In the genomic region with DNA sequence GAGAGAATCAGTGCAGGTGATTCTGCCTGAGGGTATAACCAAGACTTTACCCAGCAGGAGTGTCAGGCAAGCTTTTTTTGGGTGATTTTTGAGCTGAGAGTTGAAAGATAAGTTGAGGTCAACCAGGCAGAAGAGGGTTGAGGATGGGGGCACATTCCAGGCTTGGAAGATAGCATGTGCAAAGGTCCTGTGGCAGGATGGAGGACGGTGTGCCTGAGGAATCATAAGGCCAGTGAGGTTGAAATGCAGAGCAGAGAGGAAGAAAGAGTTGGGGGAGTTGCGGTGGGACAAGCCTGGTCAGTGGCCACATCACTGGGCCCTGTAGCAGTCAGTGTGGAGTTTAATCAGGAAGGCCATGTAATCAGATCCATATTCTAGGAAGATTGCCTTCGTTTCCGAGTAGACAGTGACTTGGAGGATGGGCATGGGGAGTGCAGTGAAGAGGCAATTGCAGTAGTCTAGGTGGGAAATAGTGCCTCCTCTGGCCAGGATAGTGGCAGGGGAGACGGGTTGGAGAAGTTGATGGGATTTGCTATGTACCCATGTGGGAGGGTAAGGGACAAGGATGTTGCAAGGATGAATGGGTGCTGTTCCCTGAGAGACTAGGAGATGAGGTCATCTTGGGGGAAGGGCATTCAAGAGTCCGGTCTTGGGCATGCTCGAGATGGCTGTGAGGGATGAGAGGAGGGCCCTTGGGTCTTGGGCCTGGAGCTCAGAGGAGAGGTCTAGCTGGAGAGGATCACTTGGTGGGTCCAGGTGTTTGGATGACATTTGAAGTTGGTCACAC, we compare ENCODE assay signal across 19 cellular contexts. TPM values are rescaled to one million over a fixed set of nuclear protein-coding genes. Genes with fewer than 3 reads are reported as not detected.
DNase-seq lines count a peak whose midpoint lies in the region; ATAC-seq, FAIRE-seq and TF ChIP-seq lines count a peak whose summit lies in the region.
"Had no signal": no experiment of that assay in that cellular context is flagged by ENCODE, and none has a peak within 500 bp of the region (broad histone marks: within the 10 kb centered on the region; RNA-seq: fewer than 3 reads in every experiment).

No MANE protein-coding gene starts in this region.

- no peaks in the 10 kb centered on the region for H3K9me3 ChIP-seq in SK-N-SH

- TF ChIP-seq CTCF in SK-N-SH (IDR thresholded peaks at IDR 0.05) (peak; percentile 18), fibroblast of pulmonary artery (IDR thresholded peaks at IDR 0.05; ENCODE audit: low read length, missing control alignments) (peak; percentile 6)

- no peak overlapping the region for H3K4me2 ChIP-seq in SK-N-SH
- H3K4me2 ChIP-seq: KMS-11, PC-9 had no signal

- ATAC-seq in SK-N-SH treated with all-trans-retinoic acid at 6 μM for 48 hours (no peak), Right ventricle myocardium inferior (no peak), HG03039 (IDR thresholded peaks at IDR 0.05; ENCODE audit: unreplicated experiment) (no peak)
- ATAC-seq: left cardiac atrium had no signal

- H3K27me3 ChIP-seq in SK-N-SH (ENCODE audit: insufficient read depth), result no peaks in the 10 kb centered on the region

- no peak for FAIRE-seq in urothelium cell line (lab: Jason Lieb, UNC)
- FAIRE-seq: A204.1, endothelial cell of umbilical vein had no signal

- H3K27ac ChIP-seq in SK-N-SH (ENCODE audit: low read depth in 2 of 2, low read length in 1 of 2), result no peak overlapping the region
- H3K27ac ChIP-seq: KMS-11, PC-9 had no signal

- peaks cover 14 to 35% of the 10 kb centered on the region in 2 experiments for H3K36me3 ChIP-seq in SK-N-SH (replicated peaks in 1 of 2; ENCODE audit: control insufficient read depth in 1 of 2, insufficient read depth in 2 of 2, low read length in 1 of 2)

- intact Hi-C loops in Right ventricle myocardium inferior (cut with DNase I), result loop anchor here (10.0 kb wide), 1 partner anchor 308 kb away; no protein-coding TSS in a partner anchor

- no peak for TF ChIP-seq RAD21 in SK-N-SH (IDR thresholded peaks at IDR 0.05; ENCODE audit: low read length)

- no peaks in the 10 kb centered on the region for H4K20me1 ChIP-seq in SK-N-SH (ENCODE audit: insufficient read depth)

- no peaks in the 10 kb centered on the region for H3K9me2 ChIP-seq in SK-N-SH

- H3F3A ChIP-seq in SK-N-SH (replicated peaks; ENCODE audit: insufficient read depth), result peaks cover 9% of the 10 kb centered on the region

- no peak overlapping the region for H2AFZ ChIP-seq in SK-N-SH (ENCODE audit: low read depth)
- H2AFZ ChIP-seq: PC-9 had no signal

- H3K79me2 ChIP-seq in SK-N-SH (ENCODE audit: insufficient read depth), result peaks cover 18% of the 10 kb centered on the region

- POLR2A ChIA-PET in SK-N-SH (lab: Yijun Ruan, JAX), result no interaction called here

- no peak overlapping the region for H3K9ac ChIP-seq in SK-N-SH
- H3K9ac ChIP-seq: KMS-11 had no signal

- peaks cover 11 to 40% of the 10 kb centered on the region in 2 experiments; a peak in 2 of 4 replicates for H3K4me1 ChIP-seq in SK-N-SH (ENCODE audit: control insufficient read depth in 1 of 2, insufficient read depth in 2 of 2, low read depth in 1 of 2, low read length in 1 of 2)

- no peak for DNase-seq in SK-N-SH
- peak; percentile 22 for DNase-seq in RPMI7951 (ENCODE audit: low read depth)
- peak; percentile 56 for DNase-seq in fibroblast of pulmonary artery (ENCODE audit: low read depth)
- DNase-seq in urothelium cell line (ENCODE audit: low spot score), result peak; percentile 62
- no peak for DNase-seq in AG20443 (ENCODE audit: low spot score)
- DNase-seq in Right ventricle myocardium inferior (ENCODE audit: missing footprints), result no peak
- DNase-seq: activated CD4-positive, CD25-positive, alpha-beta regulatory T cell treated with anti-CD3 and anti-CD28 coated beads, Interleukin-2, amount 50 U/mL, for 72 hours; activated CD8-positive, alpha-beta memory T cell treated with anti-CD3 and anti-CD28 coated beads, Interleukin-2, amount 50 U/mL, for 48 hours; head of caudate nucleus; left cardiac atrium; NCI-H1694 treated with DMSO at 0.1 percent for 48 hours; NCI-H510A; PC-9; T-helper 1 cell had no signal

- WGBS in SK-N-SH (ENCODE audit: low lambda C conversion rate), result 92% methylated on average over 7 of the region's 7 CpGs

- no peak for TF ChIP-seq EP300 in SK-N-SH (IDR thresholded peaks at IDR 0.05; ENCODE audit: borderline replicate concordance in 1 of 2, low read depth in 1 of 2, low read length in 1 of 2)

- CTCF ChIA-PET in SK-N-SH (lab: Yijun Ruan, JAX), result interaction anchor here (1.0 to 4.4 kb wide), 5 partner anchors 10 to 329 kb away, joined by 3 to 24 read pairs (median 8); partner anchors contain the start of genes KCTD19 and LRRC36

- H3K4me3 ChIP-seq in SK-N-SH (ENCODE audit: low read depth in 2 of 2, low read length in 1 of 2) (no peak overlapping the region), fibroblast of pulmonary artery (replicated peaks; ENCODE audit: low read depth, low read length) (no peak overlapping the region)
- H3K4me3 ChIP-seq: PC-9 had no signal

TF ChIP-seq in SK-N-SH, 30 proteins besides CTCF, POLR2A, EP300 and RAD21:
- TF ChIP-seq, protein P1, sequence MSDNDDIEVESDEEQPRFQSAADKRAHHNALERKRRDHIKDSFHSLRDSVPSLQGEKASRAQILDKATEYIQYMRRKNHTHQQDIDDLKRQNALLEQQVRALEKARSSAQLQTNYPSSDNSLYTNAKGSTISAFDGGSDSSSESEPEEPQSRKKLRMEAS (IDR thresholded peaks at IDR 0.05; ENCODE audit: low read depth), result no peak
- TF ChIP-seq USF2 (IDR thresholded peaks at IDR 0.05; ENCODE audit: borderline replicate concordance, low read depth, low read length), result no peak
- TF ChIP-seq TAF1 (IDR thresholded peaks at IDR 0.05; ENCODE audit: borderline replicate concordance, low read depth, low read length), result no peak
- TF ChIP-seq MXI1 (IDR thresholded peaks at IDR 0.05; ENCODE audit: low read depth, low read length), result no peak
- TF ChIP-seq SMC3 (IDR thresholded peaks at IDR 0.05; ENCODE audit: low read depth, low read length), result no peak
- TF ChIP-seq TCF12 (IDR thresholded peaks at IDR 0.05), result no peak

TF ChIP-seq in SK-N-SH treated with all-trans-retinoic acid at 6 μM for 48 hours, 23 proteins besides CTCF, POLR2A, EP300 and RAD21:
- TF ChIP-seq ARNTL (CRISPR knock-in tag; IDR thresholded peaks at IDR 0.05; ENCODE audit: borderline replicate concordance, low read depth) (no peak), SNAI2 (CRISPR knock-in tag; IDR thresholded peaks at IDR 0.05) (no peak), GLIS3 (CRISPR knock-in tag; IDR thresholded peaks at IDR 0.05) (no peak), RARB (CRISPR knock-in tag; IDR thresholded peaks at IDR 0.05) (no peak), ZC3H10 (CRISPR knock-in tag; IDR thresholded peaks at IDR 0.05) (no peak), ZNF70 (CRISPR knock-in tag; IDR thresholded peaks at IDR 0.05) (no peak), ZNF8 (CRISPR knock-in tag; IDR thresholded peaks at IDR 0.05) (no peak)
- TF ChIP-seq, protein P2, sequence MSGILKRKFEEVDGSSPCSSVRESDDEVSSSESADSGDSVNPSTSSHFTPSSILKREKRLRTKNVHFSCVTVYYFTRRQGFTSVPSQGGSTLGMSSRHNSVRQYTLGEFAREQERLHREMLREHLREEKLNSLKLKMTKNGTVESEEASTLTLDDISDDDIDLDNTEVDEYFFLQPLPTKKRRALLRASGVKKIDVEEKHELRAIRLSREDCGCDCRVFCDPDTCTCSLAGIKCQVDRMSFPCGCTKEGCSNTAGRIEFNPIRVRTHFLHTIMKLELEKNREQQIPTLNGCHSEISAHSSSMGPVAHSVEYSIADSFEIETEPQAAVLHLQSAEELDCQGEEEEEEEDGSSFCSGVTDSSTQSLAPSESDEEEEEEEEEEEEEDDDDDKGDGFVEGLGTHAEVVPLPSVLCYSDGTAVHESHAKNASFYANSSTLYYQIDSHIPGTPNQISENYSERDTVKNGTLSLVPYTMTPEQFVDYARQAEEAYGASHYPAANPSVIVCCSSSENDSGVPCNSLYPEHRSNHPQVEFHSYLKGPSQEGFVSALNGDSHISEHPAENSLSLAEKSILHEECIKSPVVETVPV (CRISPR knock-in tag; IDR thresholded peaks at IDR 0.05), result no peak

RNA-seq across cellular contexts. Expression of gene PLEKHG4, which starts 3.9 kb away (rescaled TPM):
- polyA plus RNA-seq in SK-N-SH (2012; rRNA removed), result 65.5 and 87.0 TPM in 2 replicates
- 13.2 and 22.7 TPM in 2 replicates for polyA plus RNA-seq in SK-N-SH (2012; cell fraction: cytosol; rRNA removed)
- 417 and 427 TPM in 2 replicates for polyA plus RNA-seq in SK-N-SH (2012; cell fraction: nucleus; rRNA removed)
- total RNA-seq in RPMI7951 (2014; rRNA removed; shearing (Covaris generic)), result 2.9 and 4.9 TPM in 2 replicates
- 1.1 TPM for total RNA-seq in Right ventricle myocardium inferior

RNA-seq across cellular contexts. Expression of gene SLC9A5, which starts 34.5 kb away (rescaled TPM):
- 4.1 and 5.8 TPM in 2 replicates for polyA plus RNA-seq in SK-N-SH (2012; rRNA removed)
- 1.5 and 1.6 TPM in 2 replicates for polyA plus RNA-seq in SK-N-SH (2012; cell fraction: cytosol; rRNA removed)
- polyA plus RNA-seq in SK-N-SH (2012; cell fraction: nucleus; rRNA removed), result 29.9 and 31.6 TPM in 2 replicates
- 0.98 and 1.1 TPM in 2 replicates for total RNA-seq in RPMI7951 (2014; rRNA removed; shearing (Covaris generic))
- 0.84 TPM for total RNA-seq in Right ventricle myocardium inferior

RNA-seq across cellular contexts. Expression of gene FHOD1, which starts 36.0 kb away (rescaled TPM):
- polyA plus RNA-seq in SK-N-SH (2012; rRNA removed), result 53.2 and 70.9 TPM in 2 replicates
- 17.6 and 25.5 TPM in 2 replicates for polyA plus RNA-seq in SK-N-SH (2012; cell fraction: cytosol; rRNA removed)
- polyA plus RNA-seq in SK-N-SH (2012; cell fraction: nucleus; rRNA removed), result 343 and 475 TPM in 2 replicates
- total RNA-seq in RPMI7951 (2014; rRNA removed; shearing (Covaris generic)), result 33.6 and 37.2 TPM in 2 replicates
- 15.3 TPM for total RNA-seq in Right ventricle myocardium inferior

RNA-seq across cellular contexts. Expression of gene KCTD19, which starts 43.3 kb away (rescaled TPM):
- polyA plus RNA-seq in SK-N-SH (2012; rRNA removed), result 1.8 and 1.9 TPM in 2 replicates
- polyA plus RNA-seq in SK-N-SH (2012; cell fraction: cytosol; rRNA removed), result 0.41 and 0.49 TPM in 2 replicates
- polyA plus RNA-seq in SK-N-SH (2012; cell fraction: nucleus; rRNA removed), result 9.1 and 10.8 TPM in 2 replicates
- total RNA-seq in RPMI7951 (2014; rRNA removed; shearing (Covaris generic)), result not detected in 2 replicates
- not detected for total RNA-seq in Right ventricle myocardium inferior
- total RNA-seq: PC-9 had no signal

RNA-seq across cellular contexts. Expression of gene LRRC36, which starts 43.4 kb away (rescaled TPM):
- 0.78 and 0.92 TPM in 2 replicates for polyA plus RNA-seq in SK-N-SH (2012; rRNA removed)
- 0.30 and 0.36 TPM in 2 replicates for polyA plus RNA-seq in SK-N-SH (2012; cell fraction: cytosol; rRNA removed)
- 3.6 and 4.8 TPM in 2 replicates for polyA plus RNA-seq in SK-N-SH (2012; cell fraction: nucleus; rRNA removed)
- not detected in 2 replicates for total RNA-seq in RPMI7951 (2014; rRNA removed; shearing (Covaris generic))
- total RNA-seq in Right ventricle myocardium inferior, result not detected
- total RNA-seq: left cardiac atrium, PC-9 had no signal

Comparison
In these comparisons a context has a peak if more than half of its experiments do, and no peak if none do; other contexts are left out.
1. DNase-seq: peak in RPMI7951 (single experiment), fibroblast of pulmonary artery (single experiment) and urothelium cell line (single experiment); none in SK-N-SH (single experiment), AG20443 (single experiment) and Right ventricle myocardium inferior (single experiment).